8 cellular contexts compared by ENCODE assay signal in the genomic region with DNA sequence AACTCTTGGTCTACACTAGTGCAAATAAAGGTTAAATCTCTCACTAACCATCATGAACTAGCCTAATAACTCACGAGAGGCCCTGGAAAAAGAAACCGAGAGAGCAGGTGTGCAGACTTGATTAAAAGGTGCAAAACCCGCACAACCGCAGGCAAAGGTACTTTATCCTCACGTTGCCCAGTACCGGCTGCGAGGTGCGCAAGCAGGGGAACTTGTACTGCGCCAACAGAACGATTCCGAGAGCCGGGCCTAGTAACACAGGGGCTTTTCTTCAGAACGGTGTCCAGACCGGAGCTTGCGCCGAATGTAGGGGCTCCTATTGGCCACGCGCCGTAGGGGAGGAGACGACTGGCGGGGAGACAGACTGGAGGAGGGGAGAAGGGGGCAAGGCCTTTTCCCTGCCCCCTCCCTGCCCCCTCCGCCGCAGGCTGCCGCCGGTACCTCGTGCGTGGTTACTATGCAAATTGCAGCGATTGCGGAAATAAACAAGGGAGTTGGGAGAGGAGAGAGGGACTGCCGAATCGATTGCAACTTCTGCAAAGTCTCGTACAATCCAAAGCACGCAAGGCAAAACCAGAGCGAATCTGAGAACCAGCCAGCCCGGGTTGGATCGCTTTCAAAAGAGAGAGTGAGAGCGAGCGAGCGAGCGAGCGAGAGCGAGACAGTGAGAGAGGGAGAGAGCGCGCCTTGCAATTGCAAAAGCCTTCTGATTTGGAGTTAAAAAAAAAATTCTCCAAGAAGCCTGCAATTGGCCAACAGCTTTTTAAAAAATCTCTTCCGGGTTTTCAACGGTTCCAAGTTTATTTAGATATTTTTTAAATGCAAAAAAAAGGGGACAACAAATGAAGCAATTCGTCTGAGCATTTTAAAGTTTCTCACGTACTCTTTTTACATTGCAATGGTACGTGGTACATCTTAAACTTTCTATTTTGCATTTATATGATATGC. TPM values are rescaled to one million over a fixed set of nuclear protein-coding genes. Genes with fewer than 3 reads are reported as not detected.
DNase-seq lines count a peak whose midpoint lies in the region; ATAC-seq and TF ChIP-seq lines count a peak whose summit lies in the region.

No MANE protein-coding gene starts in this region.

- peak; percentile 65 for DNase-seq in GM13977 (ENCODE audit: low spot score)
- DNase-seq in NCI-H146 treated with DMSO at 0.1 percent for 48 hours (lab: John Stamatoyannopoulos, UW; ENCODE audit: unreplicated experiment) = peak; percentile 11
- DNase-seq in T-helper 2 cell = peak; percentile 51 to 97 (median 69)
- peak; percentile 53 to 91 for DNase-seq in ascending aorta (ENCODE audit: low spot score in 2 of 2)
- DNase-seq in hippocampal formation (lab: John Stamatoyannopoulos, UW) = peak; percentile 81 to 93
- peak; percentile 83 for DNase-seq in renal cortical epithelial cell (ENCODE audit: low read depth)
- DNase-seq in GM19240 (ENCODE audit: insufficient read length, low spot score) = no peak

- peaks cover 8 to 35% of the 10 kb centered on the region in 2 donors for H3K4me1 ChIP-seq in ascending aorta

- intact Hi-C loops in ascending aorta (cut with DNase I) = no loop called here

- peak overlapping the region; percentile 75 to 95 for H3K4me3 ChIP-seq in ascending aorta

- in situ Hi-C loops in GM13977 (cut with MboI; ENCODE audit: low pct_unique_long_range_greater_than_20kb, low sequenced_read_pairs, unreplicated experiment) = no loop called here

- H3K36me3 ChIP-seq in ascending aorta = no peaks in the 10 kb centered on the region

- peak overlapping the region; percentile 82 to 95 for H3K27ac ChIP-seq in ascending aorta

- no peaks in the 10 kb centered on the region for H3K9me3 ChIP-seq in ascending aorta

- peak; percentile 84 for ATAC-seq in HG02885 (IDR thresholded peaks at IDR 0.05; ENCODE audit: poor library complexity, unreplicated experiment)

- TF ChIP-seq CTCF in GM13977 (IDR thresholded peaks at IDR 0.05; ENCODE audit: extremely low read depth, insufficient read depth, missing control alignments) (no peak), ascending aorta (IDR thresholded peaks at IDR 0.05) (no peak)

- no peaks in the 10 kb centered on the region for H3K27me3 ChIP-seq in ascending aorta

RNA-seq across cellular contexts. Expression of gene NFIA, which starts 5.4 kb away (rescaled TPM):
- total RNA-seq in ascending aorta = 52.0 TPM
- 2.1 and 8.2 TPM in 2 replicates for total RNA-seq in renal cortical epithelial cell
